ENCODE assay signal across 20 cellular contexts in genomic region chr14:30998100-30998706, GRCh38.
"Had no signal": no experiment of that assay in that cellular context is flagged by ENCODE, and none has a peak within 500 bp of the region (broad histone marks: within the 10 kb centered on the region; RNA-seq: fewer than 3 reads in every experiment).

No MANE protein-coding gene starts in this region.

- H3K36me3 ChIP-seq: neutrophil, thyroid gland had no signal

- DNase-seq: activated CD4-positive, alpha-beta T cell treated with anti-CD3 and anti-CD28 coated beads for 48 hours; activated CD8-positive, alpha-beta memory T cell treated with anti-CD3 and anti-CD28 coated beads, Interleukin-2, amount 50 U/mL, for 4 hours; activated CD8-positive, alpha-beta T cell treated with anti-CD3 and anti-CD28 coated beads, Interleukin-2, amount 10 ng/mL, durations not matched to agents 7 days and 5 days; activated gamma-delta T cell; activated T-cell treated with anti-CD3 and anti-CD28 coated beads, Interleukin-2, amount 50 U/mL, for 48 hours; heart right ventricle; islet precursor cell; mucosa of descending colon; naive thymus-derived CD8-positive, alpha-beta T cell; stimulated activated CD4-positive, alpha-beta T cell treated with anti-CD3 and anti-CD28 coated beads, Interleukin-4, amount 100 ng/mL, for 1 hour; stimulated activated naive B cell treated with anti-CD40 and anti-IgM and Interleukin-4, amounts not matched to agents 10 μg/mL and 1 μg/mL and 100 μg/mL, for 72 hours; T-helper 17 cell; thyroid gland had no signal

- H3K4me3 ChIP-seq: coronary artery, gastroesophageal sphincter, heart right ventricle, mucosa of descending colon, thyroid gland had no signal

- H3K9me3 ChIP-seq: neutrophil, thyroid gland had no signal

- H3K4me3 Mint-ChIP-seq: activated CD8-positive, alpha-beta T cell treated with anti-CD3 and anti-CD28 coated beads, Interleukin-2, amount 10 ng/mL, durations not matched to agents 7 days and 5 days; brain; central memory CD8-positive, alpha-beta T cell; stimulated activated naive B cell treated with anti-CD40 and anti-IgM and Interleukin-4, amounts not matched to agents 10 μg/mL and 1 μg/mL and 100 μg/mL, for 72 hours; T-helper 17 cell had no signal

- H3K27ac ChIP-seq: coronary artery, gastroesophageal sphincter, heart right ventricle, neutrophil, thyroid gland had no signal

- ATAC-seq: activated CD8-positive, alpha-beta T cell treated with anti-CD3 and anti-CD28 coated beads, Interleukin-2, amount 10 ng/mL, durations not matched to agents 7 days and 5 days; activated naive CD4-positive, alpha-beta T cell treated with anti-CD3 and anti-CD28 coated beads, Interleukin-2, amount 50 U/mL, for 72 hours; gastroesophageal sphincter; heart right ventricle; left lobe of liver; mucosa of descending colon; naive thymus-derived CD8-positive, alpha-beta T cell; stimulated activated naive B cell treated with anti-CD40 and anti-IgM and Interleukin-4, amounts not matched to agents 10 μg/mL and 1 μg/mL and 100 μg/mL, for 72 hours; T-helper 17 cell had no signal

- H3K27ac Mint-ChIP-seq: activated CD8-positive, alpha-beta T cell treated with anti-CD3 and anti-CD28 coated beads, Interleukin-2, amount 10 ng/mL, durations not matched to agents 7 days and 5 days; activated naive CD4-positive, alpha-beta T cell treated with anti-CD3 and anti-CD28 coated beads, Interleukin-2, amount 50 U/mL, for 72 hours; naive thymus-derived CD8-positive, alpha-beta T cell; T-helper 17 cell had no signal

- H3K27me3 Mint-ChIP-seq: brain; central memory CD8-positive, alpha-beta T cell; naive thymus-derived CD8-positive, alpha-beta T cell; stimulated activated naive B cell treated with anti-CD40 and anti-IgM and Interleukin-4, amounts not matched to agents 10 μg/mL and 1 μg/mL and 100 μg/mL, for 72 hours; T-helper 17 cell had no signal

- H3K27me3 ChIP-seq: gastroesophageal sphincter, heart right ventricle, neutrophil, thyroid gland had no signal
